In genomic region chr7:138001529-138002095, GRCh38 we compare ENCODE assay signal across 8 cellular contexts.
DNase-seq lines count a peak whose midpoint lies in the region; ATAC-seq and TF ChIP-seq lines count a peak whose summit lies in the region.

CREB3L2 (minus strand) TSS chr7:138002086; CDS start chr7:138001705, 381 bp downstream.

- H3K9me3 Mint-ChIP-seq in stimulated activated effector memory CD8-positive, alpha-beta T cell treated with anti-CD3 and anti-CD28 coated beads, Interleukin-12 subunit alpha, Interleukin-12 subunit beta, amount 100 ng/mL, for 72 hours, result no peaks in the 10 kb centered on the region

- H3K9me3 ChIP-seq in muscle layer of duodenum (ENCODE audit: control insufficient read depth in 1 of 2, low read length in 2 of 2), result no peaks in the 10 kb centered on the region

- H3K4me3 Mint-ChIP-seq in stimulated activated effector memory CD8-positive, alpha-beta T cell treated with anti-CD3 and anti-CD28 coated beads, Interleukin-12 subunit alpha, Interleukin-12 subunit beta, amount 100 ng/mL, for 72 hours, result peak within 1 kb of the TSS; percentile 95

- peak within 1 kb of the TSS; percentile 98 for H3K27ac Mint-ChIP-seq in stimulated activated effector memory CD8-positive, alpha-beta T cell treated with anti-CD3 and anti-CD28 coated beads, Interleukin-12 subunit alpha, Interleukin-12 subunit beta, amount 100 ng/mL, for 72 hours

- DNase-seq in DMS153 (lab: John Stamatoyannopoulos, UW) (peak; percentile 57), DMS153 treated with DMSO at 0.1 percent for 48 hours (lab: John Stamatoyannopoulos, UW; ENCODE audit: unreplicated experiment) (no peak), NCI-H748 (lab: John Stamatoyannopoulos, UW; ENCODE audit: unreplicated experiment) (peak; percentile 85), epithelial cell of esophagus (ENCODE audit: low read depth) (peak; percentile 66)
- DNase-seq in activated CD8-positive, alpha-beta memory T cell treated with anti-CD3 and anti-CD28 coated beads, Interleukin-2, amount 50 U/mL, for 4 hours, result peak; percentile 62
- peak; percentile 47 to 83 for DNase-seq in stimulated activated effector memory CD8-positive, alpha-beta T cell treated with anti-CD3 and anti-CD28 coated beads, Interleukin-12 subunit alpha, Interleukin-12 subunit beta, amount 100 ng/mL, for 72 hours (ENCODE audit: low spot score in 2 of 2)

- peaks cover 8% of the 10 kb centered on the region for H3K36me3 Mint-ChIP-seq in stimulated activated effector memory CD8-positive, alpha-beta T cell treated with anti-CD3 and anti-CD28 coated beads, Interleukin-12 subunit alpha, Interleukin-12 subunit beta, amount 100 ng/mL, for 72 hours

- peak; percentile 29 for ATAC-seq in HG02885 (IDR thresholded peaks at IDR 0.05; ENCODE audit: poor library complexity, unreplicated experiment)
- ATAC-seq in stimulated activated effector memory CD8-positive, alpha-beta T cell treated with anti-CD3 and anti-CD28 coated beads, Interleukin-12 subunit alpha, Interleukin-12 subunit beta, amount 100 ng/mL, for 72 hours, result peak; percentile 79

- H3K4me3 ChIP-seq in epithelial cell of esophagus (ENCODE audit: low read length), result peak within 1 kb of the TSS; percentile 95
- peak within 1 kb of the TSS; percentile 93 to 96 for H3K4me3 ChIP-seq in muscle layer of duodenum (ENCODE audit: low read depth in 1 of 2, low read length in 2 of 2)

- H3K27me3 ChIP-seq in muscle layer of duodenum (ENCODE audit: low read depth, low read length), result no peaks in the 10 kb centered on the region

- no peak for TF ChIP-seq CTCF in epithelial cell of esophagus (IDR thresholded peaks at IDR 0.05; ENCODE audit: insufficient read depth, low read depth, low read length, missing control alignments)

- peaks cover 11 to 32% of the 10 kb centered on the region in 2 donors for H3K4me1 ChIP-seq in muscle layer of duodenum (ENCODE audit: control insufficient read depth in 1 of 2, insufficient read depth in 2 of 2, low read length in 2 of 2)

- peaks cover 0 to 9% of the 10 kb centered on the region in 2 donors for H3K36me3 ChIP-seq in muscle layer of duodenum (ENCODE audit: control insufficient read depth in 1 of 2, insufficient read depth in 2 of 2, low read length in 2 of 2)

- peak within 1 kb of the TSS; percentile 98 for H3K27ac ChIP-seq in muscle layer of duodenum (ENCODE audit: low read length)

- H3K4me1 Mint-ChIP-seq in stimulated activated effector memory CD8-positive, alpha-beta T cell treated with anti-CD3 and anti-CD28 coated beads, Interleukin-12 subunit alpha, Interleukin-12 subunit beta, amount 100 ng/mL, for 72 hours, result peaks cover 39% of the 10 kb centered on the region
